1 cellular context compared by ENCODE assay signal in the genomic region with DNA sequence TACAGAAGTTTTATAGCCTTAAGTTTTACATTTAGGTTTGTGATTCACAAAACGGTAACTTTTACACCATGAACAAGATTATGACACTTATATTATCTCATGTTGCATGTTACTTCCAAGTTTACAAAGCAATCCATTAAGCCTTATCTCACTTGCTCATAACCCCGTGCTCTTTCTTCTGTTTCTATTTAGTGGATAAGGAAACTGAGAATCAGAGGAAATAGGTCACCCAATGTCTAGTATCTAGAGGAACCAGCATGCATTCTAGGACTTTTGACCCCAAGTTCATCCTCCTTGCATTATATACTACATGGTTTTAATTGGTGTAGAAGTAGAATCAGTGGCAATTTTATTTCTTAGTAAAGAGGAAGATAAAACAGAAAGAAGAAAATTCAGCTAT.
TF ChIP-seq lines count a peak whose summit lies in the region.

No MANE protein-coding gene starts in this region.

TF ChIP-seq in K562, 482 proteins besides CTCF, POLR2A, EP300 and RAD21 (continued from another document and continues in another):
- TF ChIP-seq GATA2 (CRISPR knock-in tag; IDR thresholded peaks at IDR 0.05) (peak; percentile 94), ZNF24 (IDR thresholded peaks at IDR 0.05) (0 out of 2 replicates have a peak, but pooled peaks have one; percentile 31), FOSL1 (tag; conservative IDR thresholded peaks at IDR 0.05) (peak; percentile 90), TAF7 (tag; IDR thresholded peaks at IDR 0.05) (no peak), MYC (IDR thresholded peaks at IDR 0.05; ENCODE audit: low read depth, low read length) (0 out of 2 replicates have a peak, but pooled peaks have one; percentile 38), MYC (CRISPR knock-in tag; IDR thresholded peaks at IDR 0.05; ENCODE audit: borderline replicate concordance, low read depth) (no peak), KLF16 (IDR thresholded peaks at IDR 0.05) (peak; percentile 96), RNF2 (IDR thresholded peaks at IDR 0.05) (peak; percentile 69), ZNF583 (CRISPR knock-in tag; IDR thresholded peaks at IDR 0.05) (peak; percentile 36; the same call in 1 of the 2 replicates), TAL1 (IDR thresholded peaks at IDR 0.05) (peak; percentile 98), FOXJ2 (tag; IDR thresholded peaks at IDR 0.05) (0 out of 2 replicates have a peak, but pooled peaks have one; percentile 53), MBD2 (IDR thresholded peaks at IDR 0.05; ENCODE audit: borderline replicate concordance, low read depth) (peak; percentile 59; the same call in 1 of the 2 replicates), DACH1 (IDR thresholded peaks at IDR 0.05; ENCODE audit: partially characterized antibody) (peak; percentile 47), NFE2 (IDR thresholded peaks at IDR 0.05; ENCODE audit: low read depth) (peak; percentile 33; the same call in 1 of the 2 replicates), HDAC2 (IDR thresholded peaks at IDR 0.05) (peak; percentile 96), MEIS2 (IDR thresholded peaks at IDR 0.05; ENCODE audit: partially characterized antibody) (peak; percentile 86), CXXC5 (CRISPR knock-in tag; IDR thresholded peaks at IDR 0.05) (peak; percentile 60), ZNF3 (CRISPR knock-in tag; IDR thresholded peaks at IDR 0.05) (peak; percentile 60; the same call in 1 of the 2 replicates), MTA1 (IDR thresholded peaks at IDR 0.05; ENCODE audit: borderline replicate concordance) (peak; percentile 51; the same call in 1 of the 2 replicates), SMAD4 (CRISPR knock-in tag; conservative IDR thresholded peaks at IDR 0.05) (peak; percentile 78), RCOR1 (IDR thresholded peaks at IDR 0.05; ENCODE audit: borderline replicate concordance in 1 of 2, low read depth in 2 of 2, low read length in 2 of 2) (peak; percentile 73 to 96), SMARCB1 (IDR thresholded peaks at IDR 0.05; ENCODE audit: insufficient read length, low read depth) (no peak), FOXA1 (IDR thresholded peaks at IDR 0.05; ENCODE audit: borderline replicate concordance) (peak; percentile 87), SMARCA4 (IDR thresholded peaks at IDR 0.05) (peak; percentile 97), XRCC5 (IDR thresholded peaks at IDR 0.05; ENCODE audit: low read depth, low read length) (no peak), MYNN (IDR thresholded peaks at IDR 0.05) (0 out of 2 replicates have a peak, but pooled peaks have one; percentile 55), MYNN (CRISPR knock-in tag; IDR thresholded peaks at IDR 0.05) (no peak), BMI1 (IDR thresholded peaks at IDR 0.05; ENCODE audit: low read length) (no peak), CC2D1A (IDR thresholded peaks at IDR 0.05) (peak; percentile 93), NCOR1 (IDR thresholded peaks at IDR 0.05) (peak; percentile 97), TAF9B (IDR thresholded peaks at IDR 0.05; ENCODE audit: partially characterized antibody) (peak; percentile 28), SMARCC2 (IDR thresholded peaks at IDR 0.05; ENCODE audit: low read depth) (peak; percentile 87), ZNF282 (CRISPR knock-in tag; IDR thresholded peaks at IDR 0.05) (no peak), CREM (IDR thresholded peaks at IDR 0.05; ENCODE audit: low read depth) (peak; percentile 60; the same call in 1 of the 2 replicates), CBFA2T2 (conservative IDR thresholded peaks at IDR 0.05) (peak; percentile 97), RAD51 (IDR thresholded peaks at IDR 0.05; ENCODE audit: borderline replicate concordance, low read depth) (no peak), L3MBTL2 (IDR thresholded peaks at IDR 0.05) (peak; percentile 24; the same call in 1 of the 2 replicates), DPF2 (IDR thresholded peaks at IDR 0.05) (peak; percentile 92), NFIC (IDR thresholded peaks at IDR 0.05) (peak; percentile 91), HDAC1 (IDR thresholded peaks at IDR 0.05) (peak; percentile 50 to 83; a peak in 2 of 4 replicates), TEAD1 (CRISPR knock-in tag; IDR thresholded peaks at IDR 0.05) (0 out of 4 replicates have a peak, but pooled peaks of 1 of the 2 experiments have one; percentile 54), SMARCE1 (IDR thresholded peaks at IDR 0.05) (peak; percentile 93), POLR2AphosphoS5 (IDR thresholded peaks at IDR 0.05; ENCODE audit: control insufficient read depth, insufficient read depth, low read depth, low read length) (peak; percentile 83), EP400 (IDR thresholded peaks at IDR 0.05) (peak; percentile 25; the same call in 1 of the 2 replicates), NCOA2 (IDR thresholded peaks at IDR 0.05; ENCODE audit: partially characterized antibody in 2 of 2) (peak; percentile 56 to 68), ATF1 (CRISPR knock-in tag; IDR thresholded peaks at IDR 0.05) (no peak), ATF1 (tag; IDR thresholded peaks at IDR 0.05) (peak; percentile 24; the same call in 1 of the 2 replicates), BCOR (IDR thresholded peaks at IDR 0.05) (peak; percentile 70), SMAD2 (IDR thresholded peaks at IDR 0.05; ENCODE audit: low read depth, low read length) (no peak), SLC30A9 (CRISPR knock-in tag; IDR thresholded peaks at IDR 0.05) (no peak), CBX8 (IDR thresholded peaks at IDR 0.05; ENCODE audit: borderline replicate concordance, extremely low read depth, low read depth, low read length, poor library complexity, severe bottlenecking) (no peak), ZNF445 (CRISPR knock-in tag; IDR thresholded peaks at IDR 0.05; ENCODE audit: low read depth) (0 out of 2 replicates have a peak, but pooled peaks have one; percentile 68), BRF1 (IDR thresholded peaks at IDR 0.05; ENCODE audit: borderline replicate concordance, extremely low read depth, insufficient read length) (no peak), PML (IDR thresholded peaks at IDR 0.05; ENCODE audit: low read length) (peak; percentile 98), ZNF133 (CRISPR knock-in tag; IDR thresholded peaks at IDR 0.05) (no peak), ZNF431 (CRISPR knock-in tag; IDR thresholded peaks at IDR 0.05) (no peak), ZKSCAN8 (CRISPR knock-in tag; IDR thresholded peaks at IDR 0.05) (no peak), ARID1B (IDR thresholded peaks at IDR 0.05) (peak; percentile 98), ZNF444 (CRISPR knock-in tag; IDR thresholded peaks at IDR 0.05) (no peak), LEF1 (IDR thresholded peaks at IDR 0.05) (peak; percentile 91), SP1 (CRISPR knock-in tag; IDR thresholded peaks at IDR 0.05) (no peak), CBFA2T3 (IDR thresholded peaks at IDR 0.05) (peak; percentile 98)
- TF ChIP-seq, protein P1, sequence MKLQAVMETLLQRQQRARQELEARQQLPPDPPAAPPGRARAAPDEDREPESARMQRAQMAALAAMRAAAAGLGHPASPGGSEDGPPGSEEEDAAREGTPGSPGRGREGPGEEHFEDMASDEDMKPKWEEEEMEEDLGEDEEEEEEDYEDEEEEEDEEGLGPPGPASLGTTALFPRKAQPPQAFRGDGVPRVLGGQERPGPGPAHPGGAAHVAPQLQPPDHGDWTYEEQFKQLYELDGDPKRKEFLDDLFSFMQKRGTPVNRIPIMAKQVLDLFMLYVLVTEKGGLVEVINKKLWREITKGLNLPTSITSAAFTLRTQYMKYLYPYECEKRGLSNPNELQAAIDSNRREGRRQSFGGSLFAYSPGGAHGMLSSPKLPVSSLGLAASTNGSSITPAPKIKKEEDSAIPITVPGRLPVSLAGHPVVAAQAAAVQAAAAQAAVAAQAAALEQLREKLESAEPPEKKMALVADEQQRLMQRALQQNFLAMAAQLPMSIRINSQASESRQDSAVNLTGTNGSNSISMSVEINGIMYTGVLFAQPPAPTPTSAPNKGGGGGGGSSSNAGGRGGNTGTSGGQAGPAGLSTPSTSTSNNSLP (IDR thresholded peaks at IDR 0.05; ENCODE audit: borderline replicate concordance, low read depth, low read length): peak; percentile 78; the same call in 1 of the 2 replicates
- TF ChIP-seq, protein P2, sequence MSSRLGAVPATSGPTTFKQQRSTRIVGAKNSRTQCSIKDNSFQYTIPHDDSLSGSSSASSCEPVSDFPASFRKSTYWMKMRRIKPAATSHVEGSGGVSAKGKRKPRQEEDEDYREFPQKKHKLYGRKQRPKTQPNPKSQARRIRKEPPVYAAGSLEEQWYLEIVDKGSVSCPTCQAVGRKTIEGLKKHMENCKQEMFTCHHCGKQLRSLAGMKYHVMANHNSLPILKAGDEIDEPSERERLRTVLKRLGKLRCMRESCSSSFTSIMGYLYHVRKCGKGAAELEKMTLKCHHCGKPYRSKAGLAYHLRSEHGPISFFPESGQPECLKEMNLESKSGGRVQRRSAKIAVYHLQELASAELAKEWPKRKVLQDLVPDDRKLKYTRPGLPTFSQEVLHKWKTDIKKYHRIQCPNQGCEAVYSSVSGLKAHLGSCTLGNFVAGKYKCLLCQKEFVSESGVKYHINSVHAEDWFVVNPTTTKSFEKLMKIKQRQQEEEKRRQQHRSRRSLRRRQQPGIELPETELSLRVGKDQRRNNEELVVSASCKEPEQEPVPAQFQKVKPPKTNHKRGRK (tag; IDR thresholded peaks at IDR 0.05): no peak
- TF ChIP-seq, protein P3, sequence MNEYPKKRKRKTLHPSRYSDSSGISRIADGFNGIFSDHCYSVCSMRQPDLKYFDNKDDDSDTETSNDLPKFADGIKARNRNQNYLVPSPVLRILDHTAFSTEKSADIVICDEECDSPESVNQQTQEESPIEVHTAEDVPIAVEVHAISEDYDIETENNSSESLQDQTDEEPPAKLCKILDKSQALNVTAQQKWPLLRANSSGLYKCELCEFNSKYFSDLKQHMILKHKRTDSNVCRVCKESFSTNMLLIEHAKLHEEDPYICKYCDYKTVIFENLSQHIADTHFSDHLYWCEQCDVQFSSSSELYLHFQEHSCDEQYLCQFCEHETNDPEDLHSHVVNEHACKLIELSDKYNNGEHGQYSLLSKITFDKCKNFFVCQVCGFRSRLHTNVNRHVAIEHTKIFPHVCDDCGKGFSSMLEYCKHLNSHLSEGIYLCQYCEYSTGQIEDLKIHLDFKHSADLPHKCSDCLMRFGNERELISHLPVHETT (CRISPR knock-in tag; conservative IDR thresholded peaks at IDR 0.05 in 1 of 2, IDR thresholded peaks at IDR 0.05 in 1 of 2): 0 out of 4 replicates have a peak, but pooled peaks of 1 of the 2 experiments have one; percentile 30
- TF ChIP-seq, protein P4, sequence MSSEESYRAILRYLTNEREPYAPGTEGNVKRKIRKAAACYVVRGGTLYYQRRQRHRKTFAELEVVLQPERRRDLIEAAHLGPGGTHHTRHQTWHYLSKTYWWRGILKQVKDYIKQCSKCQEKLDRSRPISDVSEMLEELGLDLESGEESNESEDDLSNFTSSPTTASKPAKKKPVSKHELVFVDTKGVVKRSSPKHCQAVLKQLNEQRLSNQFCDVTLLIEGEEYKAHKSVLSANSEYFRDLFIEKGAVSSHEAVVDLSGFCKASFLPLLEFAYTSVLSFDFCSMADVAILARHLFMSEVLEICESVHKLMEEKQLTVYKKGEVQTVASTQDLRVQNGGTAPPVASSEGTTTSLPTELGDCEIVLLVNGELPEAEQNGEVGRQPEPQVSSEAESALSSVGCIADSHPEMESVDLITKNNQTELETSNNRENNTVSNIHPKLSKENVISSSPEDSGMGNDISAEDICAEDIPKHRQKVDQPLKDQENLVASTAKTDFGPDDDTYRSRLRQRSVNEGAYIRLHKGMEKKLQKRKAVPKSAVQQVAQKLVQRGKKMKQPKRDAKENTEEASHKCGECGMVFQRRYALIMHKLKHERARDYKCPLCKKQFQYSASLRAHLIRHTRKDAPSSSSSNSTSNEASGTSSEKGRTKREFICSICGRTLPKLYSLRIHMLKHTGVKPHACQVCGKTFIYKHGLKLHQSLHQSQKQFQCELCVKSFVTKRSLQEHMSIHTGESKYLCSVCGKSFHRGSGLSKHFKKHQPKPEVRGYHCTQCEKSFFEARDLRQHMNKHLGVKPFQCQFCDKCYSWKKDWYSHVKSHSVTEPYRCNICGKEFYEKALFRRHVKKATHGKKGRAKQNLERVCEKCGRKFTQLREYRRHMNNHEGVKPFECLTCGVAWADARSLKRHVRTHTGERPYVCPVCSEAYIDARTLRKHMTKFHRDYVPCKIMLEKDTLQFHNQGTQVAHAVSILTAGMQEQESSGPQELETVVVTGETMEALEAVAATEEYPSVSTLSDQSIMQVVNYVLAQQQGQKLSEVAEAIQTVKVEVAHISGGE (CRISPR knock-in tag; IDR thresholded peaks at IDR 0.05): peak in 1 of 3 experiments; percentile 64; a peak in 2 of 6 replicates
- TF ChIP-seq, protein P5, sequence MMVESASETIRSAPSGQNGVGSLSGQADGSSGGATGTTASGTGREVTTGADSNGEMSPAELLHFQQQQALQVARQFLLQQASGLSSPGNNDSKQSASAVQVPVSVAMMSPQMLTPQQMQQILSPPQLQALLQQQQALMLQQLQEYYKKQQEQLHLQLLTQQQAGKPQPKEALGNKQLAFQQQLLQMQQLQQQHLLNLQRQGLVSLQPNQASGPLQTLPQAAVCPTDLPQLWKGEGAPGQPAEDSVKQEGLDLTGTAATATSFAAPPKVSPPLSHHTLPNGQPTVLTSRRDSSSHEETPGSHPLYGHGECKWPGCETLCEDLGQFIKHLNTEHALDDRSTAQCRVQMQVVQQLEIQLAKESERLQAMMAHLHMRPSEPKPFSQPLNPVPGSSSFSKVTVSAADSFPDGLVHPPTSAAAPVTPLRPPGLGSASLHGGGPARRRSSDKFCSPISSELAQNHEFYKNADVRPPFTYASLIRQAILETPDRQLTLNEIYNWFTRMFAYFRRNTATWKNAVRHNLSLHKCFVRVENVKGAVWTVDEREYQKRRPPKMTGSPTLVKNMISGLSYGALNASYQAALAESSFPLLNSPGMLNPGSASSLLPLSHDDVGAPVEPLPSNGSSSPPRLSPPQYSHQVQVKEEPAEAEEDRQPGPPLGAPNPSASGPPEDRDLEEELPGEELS (CRISPR knock-in tag; IDR thresholded peaks at IDR 0.05; ENCODE audit: borderline replicate concordance): no peak
- TF ChIP-seq, protein P6, sequence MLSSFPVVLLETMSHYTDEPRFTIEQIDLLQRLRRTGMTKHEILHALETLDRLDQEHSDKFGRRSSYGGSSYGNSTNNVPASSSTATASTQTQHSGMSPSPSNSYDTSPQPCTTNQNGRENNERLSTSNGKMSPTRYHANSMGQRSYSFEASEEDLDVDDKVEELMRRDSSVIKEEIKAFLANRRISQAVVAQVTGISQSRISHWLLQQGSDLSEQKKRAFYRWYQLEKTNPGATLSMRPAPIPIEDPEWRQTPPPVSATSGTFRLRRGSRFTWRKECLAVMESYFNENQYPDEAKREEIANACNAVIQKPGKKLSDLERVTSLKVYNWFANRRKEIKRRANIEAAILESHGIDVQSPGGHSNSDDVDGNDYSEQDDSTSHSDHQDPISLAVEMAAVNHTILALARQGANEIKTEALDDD (IDR thresholded peaks at IDR 0.05): 0 out of 2 replicates have a peak, but pooled peaks have one; percentile 17
- TF ChIP-seq, protein P7, sequence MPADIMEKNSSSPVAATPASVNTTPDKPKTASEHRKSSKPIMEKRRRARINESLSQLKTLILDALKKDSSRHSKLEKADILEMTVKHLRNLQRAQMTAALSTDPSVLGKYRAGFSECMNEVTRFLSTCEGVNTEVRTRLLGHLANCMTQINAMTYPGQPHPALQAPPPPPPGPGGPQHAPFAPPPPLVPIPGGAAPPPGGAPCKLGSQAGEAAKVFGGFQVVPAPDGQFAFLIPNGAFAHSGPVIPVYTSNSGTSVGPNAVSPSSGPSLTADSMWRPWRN (IDR thresholded peaks at IDR 0.05; ENCODE audit: low read depth): peak; percentile 87
